In genomic region chr12:119011231-119011630, GRCh38 we compare ENCODE assay signal across 24 cellular contexts. TPM values are rescaled to one million over a fixed set of nuclear protein-coding genes. Genes with fewer than 3 reads are reported as not detected.
"Had no signal": no experiment of that assay in that cellular context is flagged by ENCODE, and none has a peak within 500 bp of the region (broad histone marks: within the 10 kb centered on the region; RNA-seq: fewer than 3 reads in every experiment).

No MANE protein-coding gene starts in this region.

- H3K27me3 ChIP-seq: neural progenitor cell, ovary, right atrium auricular region had no signal

- H3K27ac Mint-ChIP-seq: memory B cell; natural killer cell treated with Interleukin-12 subunit alpha and Interleukin-12 subunit beta and Interleukin-15 and Interleukin-18, amount 100 ng/mL, for 72 hours; neural progenitor cell had no signal

- H3K4me3 Mint-ChIP-seq: memory B cell; natural killer cell treated with Interleukin-12 subunit alpha and Interleukin-12 subunit beta and Interleukin-15 and Interleukin-18, amount 100 ng/mL, for 72 hours; neural progenitor cell had no signal

- H3K9me3 ChIP-seq: gastrocnemius medialis, lower lobe of right lung, thoracic aorta, transverse colon had no signal

- ATAC-seq: gastrocnemius medialis; lower lobe of right lung; natural killer cell treated with Interleukin-12 subunit alpha and Interleukin-12 subunit beta and Interleukin-15 and Interleukin-18, amount 100 ng/mL, for 72 hours had no signal

- H3K4me3 ChIP-seq: esophagus muscularis mucosa, gastrocnemius medialis, left ventricle myocardium inferior, lower lobe of right lung, neural progenitor cell, ovary, right atrium auricular region, sigmoid colon, skin epidermis, stomach, thoracic aorta, transverse colon had no signal

- H3K4me2 ChIP-seq: neural progenitor cell had no signal

- H3K36me3 ChIP-seq: esophagus muscularis mucosa, gastrocnemius medialis, left ventricle myocardium inferior, lower lobe of right lung, neural progenitor cell, ovary, right atrium auricular region, sigmoid colon, stomach, thoracic aorta, transverse colon had no signal

- H2AFZ ChIP-seq: neural progenitor cell had no signal

- H3K4me1 Mint-ChIP-seq: memory B cell had no signal

- H3K9ac ChIP-seq: neural progenitor cell had no signal

- H3K36me3 Mint-ChIP-seq: memory B cell; natural killer cell treated with Interleukin-12 subunit alpha and Interleukin-12 subunit beta and Interleukin-15 and Interleukin-18, amount 100 ng/mL, for 72 hours; neural progenitor cell had no signal

- H3K27ac ChIP-seq: epithelial cell of prostate, esophagus muscularis mucosa, gastrocnemius medialis, left ventricle myocardium inferior, lower lobe of right lung, neural progenitor cell, ovary, right atrium auricular region, sigmoid colon, skin epidermis, stomach, thoracic aorta, transverse colon had no signal

- H3K4me1 ChIP-seq: esophagus muscularis mucosa, gastrocnemius medialis, left ventricle myocardium inferior, lower lobe of right lung, right atrium auricular region, sigmoid colon, transverse colon had no signal

- DNase-seq: effector memory CD4-positive, alpha-beta T cell; gastrocnemius medialis; left ventricle myocardium inferior; lower lobe of right lung; midbrain; nucleus accumbens; ovary; sigmoid colon; stimulated activated CD4-positive, alpha-beta T cell treated with anti-CD3 and anti-CD28 coated beads, Interleukin-2, amount 100 ng/mL, for 24 hours; stimulated activated CD4-positive, alpha-beta T cell treated with anti-CD3 and anti-CD28 coated beads, Interleukin-4, amount 100 ng/mL, for 4 hours; stimulated activated naive CD4-positive, alpha-beta T cell; stomach; transverse colon had no signal

RNA-seq across cellular contexts. Expression of gene SRRM4, which starts 29.9 kb away (rescaled TPM):
- total RNA-seq: esophagus muscularis mucosa; fibroblast of villous mesenchyme; lower lobe of right lung; natural killer cell treated with Interleukin-12 subunit alpha and Interleukin-12 subunit beta and Interleukin-15 and Interleukin-18, amount 100 ng/mL, for 72 hours; ureter had no signal
- polyA plus RNA-seq: keratinocyte had no signal
